8 cellular contexts compared by ENCODE assay signal in genomic region chr7:108568801-108569380, GRCh38. TPM values are rescaled to one million over a fixed set of nuclear protein-coding genes. Genes with fewer than 3 reads are reported as not detected.
A peak's percentile ranks its signal among the peaks of the same experiment; 100 is the strongest.
DNase-seq lines count a peak whose midpoint lies in the region; ATAC-seq and TF ChIP-seq lines count a peak whose summit lies in the region.

No MANE protein-coding gene starts in this region.

- H3K9me3 ChIP-seq in right atrium auricular region (no peaks in the 10 kb centered on the region), left lung (no peaks in the 10 kb centered on the region), tibial nerve (no peaks in the 10 kb centered on the region)

- intact Hi-C loops in Right ventricle myocardium superior (cut with DNase I), result loop anchor here (5.0 kb wide), 1 partner anchor 42 kb away; the partner anchor contains the start of gene PNPLA8
- intact Hi-C loops in left lung (cut with DNase I), result no loop called here

- DNase-seq in right atrium auricular region (ENCODE audit: low spot score) (no peak), Right ventricle myocardium superior (no peak), left lung (no peak), tibial nerve (ENCODE audit: low spot score in 2 of 2) (no peak), NCI-H1105 treated with DMSO at 0.1 percent for 48 hours (lab: John Stamatoyannopoulos, UW) (no peak), HuH-7 (ENCODE audit: low spot score) (no peak)
- no peak for DNase-seq in activated naive CD8-positive, alpha-beta T cell treated with anti-CD3 and anti-CD28 coated beads for 36 hours

- H3K27me3 ChIP-seq in right atrium auricular region (no peaks in the 10 kb centered on the region), left lung (no peaks in the 10 kb centered on the region), tibial nerve (no peaks in the 10 kb centered on the region)

- no peak for TF ChIP-seq EP300 in tibial nerve (IDR thresholded peaks at IDR 0.05)

- TF ChIP-seq POLR2A in tibial nerve (IDR thresholded peaks at IDR 0.05), result no peak

- peak overlapping the region; percentile 99 for H3K27ac Mint-ChIP-seq in activated naive CD8-positive, alpha-beta T cell treated with anti-CD3 and anti-CD28 coated beads for 36 hours

- H3K36me3 ChIP-seq in right atrium auricular region, result peaks cover 13% of the 10 kb centered on the region
- H3K36me3 ChIP-seq in left lung, result peaks cover 0 to 20% of the 10 kb centered on the region in 2 donors
- H3K36me3 ChIP-seq in tibial nerve, result peaks cover 0 to 41% (median 0%) of the 10 kb centered on the region in 3 donors

- 13 to 15% methylated on average over 15 to 24 of the region's 24 CpGs for WGBS in tibial nerve, 2 donors

- ATAC-seq in Right ventricle myocardium superior (ENCODE audit: poor library complexity) (no peak), left lung (no peak), GM21723 (IDR thresholded peaks at IDR 0.05; ENCODE audit: unreplicated experiment) (no peak)

- peaks cover 37% of the 10 kb centered on the region for H3K4me1 Mint-ChIP-seq in activated naive CD8-positive, alpha-beta T cell treated with anti-CD3 and anti-CD28 coated beads for 36 hours

- peak overlapping the region; percentile 98 for H3K4me3 Mint-ChIP-seq in activated naive CD8-positive, alpha-beta T cell treated with anti-CD3 and anti-CD28 coated beads for 36 hours

- no peaks in the 10 kb centered on the region for H3K27me3 Mint-ChIP-seq in activated naive CD8-positive, alpha-beta T cell treated with anti-CD3 and anti-CD28 coated beads for 36 hours

- H3K9me3 Mint-ChIP-seq in activated naive CD8-positive, alpha-beta T cell treated with anti-CD3 and anti-CD28 coated beads for 36 hours, result no peaks in the 10 kb centered on the region

- TF ChIP-seq CTCF in right atrium auricular region (IDR thresholded peaks at IDR 0.05) (no peak), left lung (IDR thresholded peaks at IDR 0.05) (no peak), tibial nerve (IDR thresholded peaks at IDR 0.05) (no peak)

- H3K4me3 ChIP-seq in right atrium auricular region, result peak overlapping the region; percentile 87 to 91
- peak overlapping the region; percentile 85 to 92 for H3K4me3 ChIP-seq in left lung
- peak overlapping the region; percentile 71 to 95 (median 72) for H3K4me3 ChIP-seq in tibial nerve

- H3K4me1 ChIP-seq in right atrium auricular region (peaks cover 0 to 36% of the 10 kb centered on the region in 2 donors), left lung (peaks cover 12 to 54% of the 10 kb centered on the region in 2 donors), tibial nerve (peaks cover 0 to 45% (median 25%) of the 10 kb centered on the region in 4 donors)

- peaks cover 46% of the 10 kb centered on the region for H3K36me3 Mint-ChIP-seq in activated naive CD8-positive, alpha-beta T cell treated with anti-CD3 and anti-CD28 coated beads for 36 hours

- H3K27ac ChIP-seq in right atrium auricular region (peak overlapping the region; percentile 90 to 99), left lung (peak overlapping the region; percentile 96 to 99), tibial nerve (peak overlapping the region; percentile 84 to 98 (median 96))

RNA-seq across cellular contexts. Expression of gene THAP5, which starts 0.6 kb away (rescaled TPM):
- total RNA-seq in right atrium auricular region, result 10 to 100 TPM; 23.3 to 28.9 TPM
- 21.1 TPM for total RNA-seq in Right ventricle myocardium superior
- 10 to 100 TPM; 34.9 to 37.0 TPM for total RNA-seq in activated naive CD8-positive, alpha-beta T cell treated with anti-CD3 and anti-CD28 coated beads for 36 hours
- 10 to 100 TPM; 19.4 to 24.3 TPM for total RNA-seq in left lung
- total RNA-seq in tibial nerve, result 10 to 100 TPM; 20.3 to 33.0 (median 25.4) TPM

RNA-seq across cellular contexts. Expression of gene DNAJB9, which starts 0.8 kb away (rescaled TPM):
- total RNA-seq in right atrium auricular region (10 to 100 TPM; 60.2 to 100.0 TPM), Right ventricle myocardium superior (31.3 TPM), left lung (10 to 100 TPM; 26.2 to 34.3 TPM), tibial nerve (10 to 100 TPM; 14.7 to 20.4 (median 16.9) TPM)
- 1 to 10 TPM; 7.9 TPM for total RNA-seq in activated naive CD8-positive, alpha-beta T cell treated with anti-CD3 and anti-CD28 coated beads for 36 hours

RNA-seq across cellular contexts. Expression of gene PNPLA8, which starts 43.0 kb away (rescaled TPM):
- total RNA-seq in right atrium auricular region (10 to 100 TPM; 25.9 to 33.1 TPM), Right ventricle myocardium superior (29.0 TPM), left lung (10 to 100 TPM; 32.3 to 33.4 TPM), tibial nerve (10 to 100 TPM; 28.0 to 49.2 (median 37.8) TPM)
- 10 to 100 TPM; 14.8 to 15.2 TPM for total RNA-seq in activated naive CD8-positive, alpha-beta T cell treated with anti-CD3 and anti-CD28 coated beads for 36 hours
